Comparison of ENCODE assay signal across 1 cellular context in the genomic region with DNA sequence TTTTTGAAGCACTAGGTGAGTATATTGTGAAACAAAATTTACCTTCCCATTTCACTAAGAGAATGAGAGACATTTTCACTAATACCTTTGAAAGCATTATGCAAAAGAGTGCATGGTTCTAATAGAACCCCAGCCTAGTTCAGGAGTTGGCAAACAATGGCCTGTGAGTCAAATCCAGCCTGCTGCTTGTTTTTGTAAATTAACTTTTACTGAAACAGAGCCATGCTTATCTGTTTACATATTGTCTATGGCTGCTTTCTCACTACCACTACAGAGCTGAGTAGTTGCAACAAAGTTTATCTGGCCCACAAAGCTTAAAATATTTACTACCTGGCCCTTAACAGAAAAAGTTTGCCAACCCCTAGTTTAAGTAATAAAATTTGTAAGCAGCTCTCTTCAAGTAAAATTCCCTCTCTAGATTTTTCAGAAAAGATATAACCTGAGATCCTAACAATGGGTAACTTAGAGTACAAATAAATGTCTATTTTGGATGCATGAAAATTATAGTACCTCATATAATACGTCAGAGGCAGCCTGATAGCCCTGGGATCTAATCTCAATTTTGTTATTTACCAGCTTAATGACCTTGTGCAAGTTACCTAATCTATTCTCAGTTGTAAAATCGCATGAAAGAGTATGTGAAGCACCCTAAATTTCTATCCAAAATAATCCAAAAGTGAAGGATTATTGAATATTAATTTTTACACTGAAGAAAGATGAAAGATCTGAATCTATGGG.
TF ChIP-seq lines count a peak whose summit lies in the region.

No MANE protein-coding gene starts in this region.

TF ChIP-seq in HepG2, 621 proteins besides CTCF, POLR2A, EP300 and RAD21:
- TF ChIP-seq LBX2 (CRISPR knock-in tag; IDR thresholded peaks at IDR 0.05; ENCODE audit: borderline replicate concordance) = no peak
- no peak for TF ChIP-seq ZNF777 (CRISPR knock-in tag; IDR thresholded peaks at IDR 0.05)
- no peak for TF ChIP-seq ZNF446 (CRISPR knock-in tag; IDR thresholded peaks at IDR 0.05)
- no peak for TF ChIP-seq MEIS2 (CRISPR knock-in tag; IDR thresholded peaks at IDR 0.05)
- TF ChIP-seq ZNF530 (CRISPR knock-in tag; IDR thresholded peaks at IDR 0.05; ENCODE audit: low read depth) = no peak
- TF ChIP-seq ZUFSP (CRISPR knock-in tag; IDR thresholded peaks at IDR 0.05; ENCODE audit: borderline replicate concordance) = no peak
- TF ChIP-seq XBP1 (CRISPR knock-in tag; IDR thresholded peaks at IDR 0.05) = no peak
- TF ChIP-seq AGO1 (IDR thresholded peaks at IDR 0.05; ENCODE audit: low read depth, low read length, poor library complexity, severe bottlenecking) = no peak
- no peak for TF ChIP-seq MAFG (CRISPR knock-in tag; IDR thresholded peaks at IDR 0.05)
- TF ChIP-seq NR3C1 (CRISPR knock-in tag; IDR thresholded peaks at IDR 0.05) = no peak
- TF ChIP-seq KLF9 (CRISPR knock-in tag; IDR thresholded peaks at IDR 0.05; ENCODE audit: low read depth) = no peak
- TF ChIP-seq RARA (CRISPR knock-in tag; IDR thresholded peaks at IDR 0.05) = no peak
- TF ChIP-seq FOXP4 (CRISPR knock-in tag; IDR thresholded peaks at IDR 0.05) = no peak
- no peak for TF ChIP-seq ZNF10 (CRISPR knock-in tag; IDR thresholded peaks at IDR 0.05; ENCODE audit: borderline replicate concordance, low read depth)
